In genomic region chr5:997001-997474, GRCh38 we compare ENCODE assay signal across 10 cellular contexts. TPM values are rescaled to one million over a fixed set of nuclear protein-coding genes. Genes with fewer than 3 reads are reported as not detected.
A peak's percentile ranks its signal among the peaks of the same experiment; 100 is the strongest.
DNase-seq lines count a peak whose midpoint lies in the region; ATAC-seq, FAIRE-seq and TF ChIP-seq lines count a peak whose summit lies in the region.
"Had no signal": no experiment of that assay in that cellular context is flagged by ENCODE, and none has a peak within 500 bp of the region (broad histone marks: within the 10 kb centered on the region; RNA-seq: fewer than 3 reads in every experiment).

No MANE protein-coding gene starts in this region.

- 40% methylated on average over 4 of the region's 4 CpGs for WGBS in A549 (ENCODE audit: missing lambda C conversion rate)
- 22 to 29% methylated on average over 4 of the region's 4 CpGs for WGBS in esophagus squamous epithelium, 2 donors

- FAIRE-seq in A549 (lab: Jason Lieb, UNC), result no peak
- peak; percentile 48 for FAIRE-seq in HTR-8/SVneo (lab: Jason Lieb, UNC)
- FAIRE-seq in urothelium cell line (lab: Jason Lieb, UNC), result no peak

- no peaks in the 10 kb centered on the region for H3K36me3 ChIP-seq in esophagus squamous epithelium

- H3K27ac ChIP-seq in A549, result peak overlapping the region in 1 of 2 experiments; percentile 67; a peak in 3 of 6 replicates
- peak overlapping the region in 2 of 4 donors; percentile 59 to 65 for H3K27ac ChIP-seq in esophagus squamous epithelium

- TF ChIP-seq EP300 in A549 (IDR thresholded peaks at IDR 0.05), result no peak

- POLR2A ChIA-PET in A549 (lab: Yijun Ruan, JAX), result no interaction called here
- POLR2A ChIA-PET in activated CD8-positive, alpha-beta T cell treated with anti-CD3 and anti-CD28 coated beads, Interleukin-2, amount 10 ng/mL, durations not matched to agents 7 days and 5 days (lab: Charles Lee), result interaction anchor here (1.2 kb wide), 1 partner anchor 33 kb away, joined by 4 read pairs; no protein-coding TSS in a partner anchor

- ATAC-seq in A549, result peak in 1 of 2 experiments; percentile 77; a peak in 3 of 6 replicates
- ATAC-seq in activated CD8-positive, alpha-beta T cell treated with anti-CD3 and anti-CD28 coated beads, Interleukin-2, amount 10 ng/mL, durations not matched to agents 7 days and 5 days, result peak; percentile 90
- ATAC-seq in left colon, result peak; percentile 52
- no peak for ATAC-seq in HG02798 (IDR thresholded peaks at IDR 0.05; ENCODE audit: poor library complexity, unreplicated experiment)
- ATAC-seq in GM21423 (IDR thresholded peaks at IDR 0.05; ENCODE audit: unreplicated experiment), result no peak

- intact Hi-C loops in left colon (cut with DNase I, micrococcal nuclease) (no loop called here), esophagus squamous epithelium (cut with DNase I) (no loop called here)

- peaks cover 31% of the 10 kb centered on the region for H3K4me1 Mint-ChIP-seq in activated CD8-positive, alpha-beta T cell treated with anti-CD3 and anti-CD28 coated beads, Interleukin-2, amount 10 ng/mL, durations not matched to agents 7 days and 5 days (ENCODE audit: low read depth)

- no peak overlapping the region for H3K4me2 ChIP-seq in A549

- TF ChIP-seq RAD21 in A549 (conservative IDR thresholded peaks at IDR 0.05 in 1 of 2, IDR thresholded peaks at IDR 0.05 in 1 of 2), result no peak

- H3K9me3 Mint-ChIP-seq in activated CD8-positive, alpha-beta T cell treated with anti-CD3 and anti-CD28 coated beads, Interleukin-2, amount 10 ng/mL, durations not matched to agents 7 days and 5 days (ENCODE audit: insufficient read depth), result no peaks in the 10 kb centered on the region

- H3K4me3 ChIP-seq in A549, result no peak overlapping the region
- no peak overlapping the region for H3K4me3 ChIP-seq in esophagus squamous epithelium

- no peaks in the 10 kb centered on the region for H3K9me3 ChIP-seq in A549
- H3K9me3 ChIP-seq in esophagus squamous epithelium, result no peaks in the 10 kb centered on the region

- H3K4me3 Mint-ChIP-seq in activated CD8-positive, alpha-beta T cell treated with anti-CD3 and anti-CD28 coated beads, Interleukin-2, amount 10 ng/mL, durations not matched to agents 7 days and 5 days, result peak overlapping the region; percentile 71

- DNase-seq in A549 (ENCODE audit: low read depth in 1 of 2, low spot score in 1 of 2) (peak; percentile 36 to 46), HTR-8/SVneo (ENCODE audit: insufficient read length, low spot score) (no peak), left colon (peak in 1 of 2 donors; percentile 19), urothelium cell line (ENCODE audit: low spot score) (no peak), esophagus squamous epithelium (lab: John Stamatoyannopoulos, UW) (no peak)
- DNase-seq in activated CD8-positive, alpha-beta T cell treated with anti-CD3 and anti-CD28 coated beads, Interleukin-2, amount 10 ng/mL, durations not matched to agents 7 days and 5 days, result peak; percentile 71
- DNase-seq: glutamatergic neuron, NCI-H1436 treated with DMSO at 0.1 percent for 48 hours had no signal

- no peaks in the 10 kb centered on the region for H3K36me3 Mint-ChIP-seq in activated CD8-positive, alpha-beta T cell treated with anti-CD3 and anti-CD28 coated beads, Interleukin-2, amount 10 ng/mL, durations not matched to agents 7 days and 5 days (ENCODE audit: low read depth)

- TF ChIP-seq POLR2A in A549 (IDR thresholded peaks at IDR 0.05; ENCODE audit: low read length) (no peak), esophagus squamous epithelium (IDR thresholded peaks at IDR 0.05) (no peak)

- CTCF ChIA-PET in A549 (lab: Yijun Ruan, JAX), result interaction anchor here (0.7 to 3.0 kb wide), 4 partner anchors 9 to 171 kb away, joined by 3 to 12 read pairs (median 7); no protein-coding TSS in a partner anchor
- CTCF ChIA-PET in activated CD8-positive, alpha-beta T cell treated with anti-CD3 and anti-CD28 coated beads, Interleukin-2, amount 10 ng/mL, durations not matched to agents 7 days and 5 days (lab: Charles Lee), result interaction anchor here (0.7 to 2.7 kb wide), 9 partner anchors 10 to 617 kb away, joined by 3 to 17 read pairs (median 4); partner anchors contain the start of gene NKD2

- peak overlapping the region; percentile 83 for H3K27ac Mint-ChIP-seq in activated CD8-positive, alpha-beta T cell treated with anti-CD3 and anti-CD28 coated beads, Interleukin-2, amount 10 ng/mL, durations not matched to agents 7 days and 5 days

- H3K27me3 ChIP-seq in esophagus squamous epithelium, result peaks cover 0 to 82% (median 0%) of the 10 kb centered on the region in 4 donors

- TF ChIP-seq CTCF in A549 (IDR thresholded peaks at IDR 0.05) (no peak), esophagus squamous epithelium (IDR thresholded peaks at IDR 0.05) (no peak)

- peaks cover 7% of the 10 kb centered on the region for H3K27me3 Mint-ChIP-seq in activated CD8-positive, alpha-beta T cell treated with anti-CD3 and anti-CD28 coated beads, Interleukin-2, amount 10 ng/mL, durations not matched to agents 7 days and 5 days (ENCODE audit: low read depth)

- H3K4me1 ChIP-seq in A549 (no peaks in the 10 kb centered on the region), esophagus squamous epithelium (peaks cover 0 to 25% (median 0%) of the 10 kb centered on the region in 3 donors)

TF ChIP-seq in A549, 52 proteins besides CTCF, POLR2A, EP300 and RAD21:
- TF ChIP-seq, protein P1, sequence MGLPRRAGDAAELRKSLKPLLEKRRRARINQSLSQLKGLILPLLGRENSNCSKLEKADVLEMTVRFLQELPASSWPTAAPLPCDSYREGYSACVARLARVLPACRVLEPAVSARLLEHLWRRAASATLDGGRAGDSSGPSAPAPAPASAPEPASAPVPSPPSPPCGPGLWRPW (IDR thresholded peaks at IDR 0.05), result no peak
- peak; percentile 18 for TF ChIP-seq MAFK (IDR thresholded peaks at IDR 0.05; ENCODE audit: partially characterized antibody)

RNA-seq across cellular contexts. Expression of gene NKD2, which starts 11.6 kb away (rescaled TPM):
- 1.2 and 1.8 TPM in 2 replicates for polyA plus RNA-seq in A549 (2011; rRNA removed)
- 4.3 and 5.6 TPM in 2 replicates for polyA plus RNA-seq in A549 (2012; cell fraction: cytosol; rRNA removed)
- 17.3 and 32.0 TPM in 2 replicates for polyA plus RNA-seq in A549 (2012; cell fraction: nucleus; rRNA removed)
- polyA plus RNA-seq in A549 (2017; fragmentation: RNase III; extraction: RNeasy Plus Mini Kit Qiagen cat#74134 plus additional on column Dnase treatment), result 4.2 to 5.3 TPM (median 4.4 TPM) in 3 replicates
- 2.8 and 5.3 TPM in 2 replicates for polyA minus RNA-seq in A549 (2011; rRNA and poly(A)+ RNA removed)
- 1 to 10 TPM; 1.3 to 3.2 TPM for total RNA-seq in activated CD8-positive, alpha-beta T cell treated with anti-CD3 and anti-CD28 coated beads, Interleukin-2, amount 10 ng/mL, durations not matched to agents 7 days and 5 days
- total RNA-seq in left colon, result 1 to 10 TPM; 1.6 TPM
- 10 to 100 TPM in 1 of 4 donors, 1 to 10 TPM in 3; 1.2 to 11.3 (median 1.5) TPM for total RNA-seq in esophagus squamous epithelium

Comparison
In these comparisons a context has a peak if more than half of its experiments do, and no peak if none do; other contexts are left out.
1. ATAC-seq: peak in activated CD8-positive, alpha-beta T cell treated with anti-CD3 and anti-CD28 coated beads, Interleukin-2, amount 10 ng/mL, durations not matched to agents 7 days and 5 days (single experiment) and left colon (single experiment); none in HG02798 (single experiment) and GM21423 (single experiment).
2. DNase-seq: peak in A549 (2 of 2) and activated CD8-positive, alpha-beta T cell treated with anti-CD3 and anti-CD28 coated beads, Interleukin-2, amount 10 ng/mL, durations not matched to agents 7 days and 5 days (single experiment); none in HTR-8/SVneo (single experiment), urothelium cell line (single experiment) and esophagus squamous epithelium (single experiment).